Comparison of ENCODE assay signal across 25 cellular contexts in the genomic region with DNA sequence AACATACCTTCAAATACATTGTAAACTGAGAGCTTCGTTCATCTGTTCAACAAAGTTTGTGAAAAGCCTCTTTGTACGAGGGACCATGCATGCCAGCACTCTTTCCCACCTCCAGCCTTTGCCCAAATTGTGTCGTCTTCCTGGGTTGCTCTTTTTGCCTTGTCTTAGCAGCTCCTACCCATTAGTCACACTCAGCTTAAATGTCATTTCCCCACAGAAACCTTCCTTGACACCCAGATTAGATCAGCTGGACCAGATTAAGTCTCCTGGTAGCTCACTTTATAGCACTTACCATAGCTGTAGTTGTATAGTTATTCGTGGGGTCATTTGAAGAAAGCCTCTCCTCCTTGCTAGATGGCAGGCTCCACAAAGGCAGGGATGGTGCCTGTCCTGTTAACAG.
"Had no signal": no experiment of that assay in that cellular context is flagged by ENCODE, and none has a peak within 500 bp of the region (broad histone marks: within the 10 kb centered on the region; RNA-seq: fewer than 3 reads in every experiment).

No MANE protein-coding gene starts in this region.

- H3K4me3 Mint-ChIP-seq: naive thymus-derived CD8-positive, alpha-beta T cell; nephron progenitor cell; stimulated activated memory B cell treated with anti-CD40 and anti-IgM and Interleukin-4, amounts not matched to agents 10 μg/mL and 1 μg/mL and 100 μg/mL, for 72 hours; stimulated activated naive CD8-positive, alpha-beta T cell treated with anti-CD3 and anti-CD28 coated beads, Interleukin-15, Interleukin-2, amounts not matched to agents 100 ng/mL and 50 ng/mL, for 24 hours had no signal

- H3K27me3 ChIP-seq: dorsolateral prefrontal cortex, gastrocnemius medialis, left lung, ovary, sigmoid colon, suprapubic skin, transverse colon, upper lobe of right lung, vagina had no signal

- FAIRE-seq: colon had no signal

- H3K27me3 Mint-ChIP-seq: naive thymus-derived CD8-positive, alpha-beta T cell; stimulated activated naive CD8-positive, alpha-beta T cell treated with anti-CD3 and anti-CD28 coated beads, Interleukin-15, Interleukin-2, amounts not matched to agents 100 ng/mL and 50 ng/mL, for 24 hours had no signal

- H3K4me1 ChIP-seq: gastrocnemius medialis, psoas muscle, sigmoid colon, transverse colon, upper lobe of right lung, vagina had no signal

- H3K36me3 ChIP-seq: gastrocnemius medialis, left lung, ovary, sigmoid colon, suprapubic skin, transverse colon, upper lobe of right lung, vagina had no signal

- H3K27ac ChIP-seq: dorsolateral prefrontal cortex, gastrocnemius medialis, left lung, ovary, psoas muscle, sigmoid colon, suprapubic skin, transverse colon, upper lobe of right lung, vagina had no signal

- H3K4me1 Mint-ChIP-seq: nephron progenitor cell had no signal

- H3K27ac Mint-ChIP-seq: nephron progenitor cell; stimulated activated memory B cell treated with anti-CD40 and anti-IgM and Interleukin-4, amounts not matched to agents 10 μg/mL and 1 μg/mL and 100 μg/mL, for 72 hours; stimulated activated naive CD8-positive, alpha-beta T cell treated with anti-CD3 and anti-CD28 coated beads, Interleukin-15, Interleukin-2, amounts not matched to agents 100 ng/mL and 50 ng/mL, for 24 hours had no signal

- H3K9me3 Mint-ChIP-seq: naive thymus-derived CD8-positive, alpha-beta T cell; nephron progenitor cell; stimulated activated memory B cell treated with anti-CD40 and anti-IgM and Interleukin-4, amounts not matched to agents 10 μg/mL and 1 μg/mL and 100 μg/mL, for 72 hours; stimulated activated naive CD8-positive, alpha-beta T cell treated with anti-CD3 and anti-CD28 coated beads, Interleukin-15, Interleukin-2, amounts not matched to agents 100 ng/mL and 50 ng/mL, for 24 hours had no signal

- H3K36me3 Mint-ChIP-seq: naive thymus-derived CD8-positive, alpha-beta T cell; stimulated activated memory B cell treated with anti-CD40 and anti-IgM and Interleukin-4, amounts not matched to agents 10 μg/mL and 1 μg/mL and 100 μg/mL, for 72 hours had no signal

- H3K4me3 ChIP-seq: dorsolateral prefrontal cortex, gastrocnemius medialis, left lung, ovary, psoas muscle, sigmoid colon, suprapubic skin, transverse colon, upper lobe of right lung, vagina had no signal

- ATAC-seq: gastrocnemius medialis; left cardiac atrium; left lung; naive thymus-derived CD8-positive, alpha-beta T cell; psoas muscle; right cardiac atrium; stimulated activated memory B cell treated with anti-CD40 and anti-IgM and Interleukin-4, amounts not matched to agents 10 μg/mL and 1 μg/mL and 100 μg/mL, for 72 hours; upper lobe of right lung had no signal

- H3K9me3 ChIP-seq: gastrocnemius medialis, left lung, ovary, psoas muscle, sigmoid colon, suprapubic skin, transverse colon, upper lobe of right lung, vagina had no signal

- DNase-seq: dorsolateral prefrontal cortex; effector CD4-positive, alpha-beta T cell; gastrocnemius medialis; head of caudate nucleus; left cardiac atrium; left lung; mammary epithelial cell; mesendoderm; naive thymus-derived CD8-positive, alpha-beta T cell; nephron progenitor cell; occipital lobe; ovary; posterior cingulate gyrus; psoas muscle; right cardiac atrium; sigmoid colon; stimulated activated CD4-positive, alpha-beta T cell treated with anti-CD3 and anti-CD28 coated beads, Interleukin-2, amount 100 ng/mL, for 24 hours; stimulated activated CD4-positive, alpha-beta T cell treated with anti-CD3 and anti-CD28 coated beads, Interleukin-4, amount 100 ng/mL, for 24 hours; transverse colon; upper lobe of right lung had no signal
